In the genomic region with DNA sequence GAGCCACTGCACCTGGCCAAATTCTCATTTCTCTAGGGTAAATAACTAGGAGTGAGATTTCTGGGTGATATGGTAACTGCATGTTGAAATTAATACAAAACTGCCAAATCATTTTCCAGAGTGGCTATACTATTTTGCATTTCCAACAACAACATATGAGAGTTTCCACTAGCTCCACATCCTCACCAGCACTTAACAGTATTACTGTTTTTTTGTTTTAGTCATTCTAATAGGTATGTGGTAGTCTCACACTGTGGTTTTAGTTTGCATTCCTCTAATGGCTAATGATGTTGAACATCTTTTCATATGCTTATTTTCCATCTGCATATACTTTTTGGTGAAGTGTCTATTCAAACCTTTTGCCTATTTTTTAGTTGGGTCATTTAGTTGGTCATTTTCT, we compare ENCODE assay signal across 1 cellular context.
TF ChIP-seq lines count a peak whose summit lies in the region.

No MANE protein-coding gene starts in this region.

TF ChIP-seq in HEK293, 187 proteins besides CTCF, POLR2A, EP300 and RAD21:
- TF ChIP-seq ZNF37A (tag by site-specific recombination; IDR thresholded peaks at IDR 0.05) (no peak), ZNF184 (tag by site-specific recombination; IDR thresholded peaks at IDR 0.05) (peak; percentile 96)
